Comparison of ENCODE assay signal across 24 cellular contexts in the genomic region with DNA sequence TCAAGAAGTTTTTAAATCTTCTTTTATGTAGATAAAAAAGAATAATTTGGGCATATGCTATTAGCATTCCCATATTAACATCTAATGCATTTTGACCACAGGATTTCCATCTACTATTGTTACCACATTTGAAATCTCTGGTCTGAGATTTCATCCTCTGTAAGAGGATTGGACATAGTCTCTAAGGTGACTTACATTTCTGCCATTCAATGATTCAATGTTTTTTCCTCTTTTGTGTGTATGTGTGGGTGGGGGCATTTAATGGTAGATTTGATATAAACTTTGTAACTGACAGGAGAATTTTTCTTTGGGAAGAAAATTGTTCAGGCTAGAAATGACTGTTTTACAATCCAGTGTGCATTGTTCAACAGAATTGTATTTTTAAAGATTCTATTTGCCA.
DNase-seq lines count a peak whose midpoint lies in the region; ATAC-seq, FAIRE-seq and TF ChIP-seq lines count a peak whose summit lies in the region.
"Had no signal": no experiment of that assay in that cellular context is flagged by ENCODE, and none has a peak within 500 bp of the region (broad histone marks: within the 10 kb centered on the region; RNA-seq: fewer than 3 reads in every experiment).

No MANE protein-coding gene starts in this region.

- no peak overlapping the region for H2AFZ ChIP-seq in ACC112 (ENCODE audit: low read length, unreplicated experiment)
- H2AFZ ChIP-seq: hepatocyte had no signal

- H3K9me3 ChIP-seq in ascending aorta, result peaks cover 8 to 16% of the 10 kb centered on the region in 2 donors
- H3K9me3 ChIP-seq: testis had no signal

- TF ChIP-seq CTCF in bronchial epithelial cell (IDR thresholded peaks at IDR 0.05; ENCODE audit: insufficient read depth, low read length, severe bottlenecking) (no peak), ascending aorta (IDR thresholded peaks at IDR 0.05) (no peak)

- H3K36me3 ChIP-seq in ACC112 (ENCODE audit: insufficient read depth, low read length) (peaks cover 6% of the 10 kb centered on the region), bronchial epithelial cell (ENCODE audit: control insufficient read depth, insufficient read depth, low read length) (no peaks in the 10 kb centered on the region), ascending aorta (no peaks in the 10 kb centered on the region)
- H3K36me3 ChIP-seq: vagina, WERI-Rb-1 had no signal

- ATAC-seq in GM21381 (IDR thresholded peaks at IDR 0.05; ENCODE audit: unreplicated experiment) (no peak), GM18907 (IDR thresholded peaks at IDR 0.05; ENCODE audit: unreplicated experiment) (no peak)
- ATAC-seq: A549, T-helper 17 cell had no signal

- H3K4me3 ChIP-seq in ACC112 (ENCODE audit: low read depth, low read length), result peak overlapping the region; percentile 33; the same call in 1 of the 2 replicates
- H3K4me3 ChIP-seq in bronchial epithelial cell (ENCODE audit: low read depth, low read length), result no peak overlapping the region
- H3K4me3 ChIP-seq in ascending aorta, result no peak overlapping the region
- H3K4me3 ChIP-seq: A549, hepatocyte, testis, vagina had no signal

- peaks cover 17% of the 10 kb centered on the region for H3K4me1 ChIP-seq in ACC112 (ENCODE audit: control insufficient read depth, insufficient read depth, low read length, unreplicated experiment)
- peaks cover 0 to 7% of the 10 kb centered on the region in 2 donors for H3K4me1 ChIP-seq in ascending aorta
- H3K4me1 ChIP-seq: A549, testis, vagina had no signal

- H3K27ac ChIP-seq in ACC112 (ENCODE audit: low read depth, low read length) (peak overlapping the region; percentile 73), ascending aorta (no peak overlapping the region)
- H3K27ac ChIP-seq: A549, hepatocyte, testis, vagina, WERI-Rb-1 had no signal

- H3K27me3 ChIP-seq in ACC112 (ENCODE audit: insufficient read depth, low read length), result no peaks in the 10 kb centered on the region
- H3K27me3 ChIP-seq in bronchial epithelial cell (ENCODE audit: control insufficient read depth, insufficient read depth, low read length), result no peaks in the 10 kb centered on the region
- no peaks in the 10 kb centered on the region for H3K27me3 ChIP-seq in ascending aorta
- H3K27me3 ChIP-seq: hepatocyte, testis, vagina had no signal

- H3K79me2 ChIP-seq in ACC112 (ENCODE audit: control insufficient read depth, insufficient read depth, low read length, unreplicated experiment), result no peaks in the 10 kb centered on the region
- H3K79me2 ChIP-seq: hepatocyte had no signal

- intact Hi-C loops in ascending aorta (cut with DNase I), result no loop called here

- no peak for FAIRE-seq in bronchial epithelial cell (lab: Jason Lieb, UNC)
- FAIRE-seq: A549, D721Med, G401.6 had no signal

- DNase-seq in HS-5 (ENCODE audit: low read depth) (peak; percentile 14), bronchial epithelial cell (ENCODE audit: low read depth) (peak; percentile 81), iris pigment epithelial cell (ENCODE audit: low read depth) (peak; percentile 91), NCI-H2107 (lab: John Stamatoyannopoulos, UW) (no peak), ascending aorta (ENCODE audit: low spot score in 2 of 2) (no peak)
- DNase-seq: activated CD4-positive, alpha-beta T cell treated with anti-CD3 and anti-CD28 coated beads, Interleukin-2, amount 50 U/mL, for 48 hours; activated effector memory CD4-positive, alpha-beta T cell treated with anti-CD3 and anti-CD28 coated beads, Interleukin-2, amount 50 U/mL, for 16 hours; C1 segment of cervical spinal cord; KBM-7; MV-4-11; NCI-H1694; NCI-H774; OCI-M1; T-helper 17 cell; testis; WERI-Rb-1 had no signal

Comparison
In these comparisons a context has a peak if more than half of its experiments do, and no peak if none do; other contexts are left out.
1. DNase-seq: peak in HS-5 (single experiment), bronchial epithelial cell (single experiment) and iris pigment epithelial cell (single experiment); none in NCI-H2107 (single experiment) and ascending aorta (0 of 2).